Comparison of ENCODE assay signal across 8 cellular contexts in the genomic region with DNA sequence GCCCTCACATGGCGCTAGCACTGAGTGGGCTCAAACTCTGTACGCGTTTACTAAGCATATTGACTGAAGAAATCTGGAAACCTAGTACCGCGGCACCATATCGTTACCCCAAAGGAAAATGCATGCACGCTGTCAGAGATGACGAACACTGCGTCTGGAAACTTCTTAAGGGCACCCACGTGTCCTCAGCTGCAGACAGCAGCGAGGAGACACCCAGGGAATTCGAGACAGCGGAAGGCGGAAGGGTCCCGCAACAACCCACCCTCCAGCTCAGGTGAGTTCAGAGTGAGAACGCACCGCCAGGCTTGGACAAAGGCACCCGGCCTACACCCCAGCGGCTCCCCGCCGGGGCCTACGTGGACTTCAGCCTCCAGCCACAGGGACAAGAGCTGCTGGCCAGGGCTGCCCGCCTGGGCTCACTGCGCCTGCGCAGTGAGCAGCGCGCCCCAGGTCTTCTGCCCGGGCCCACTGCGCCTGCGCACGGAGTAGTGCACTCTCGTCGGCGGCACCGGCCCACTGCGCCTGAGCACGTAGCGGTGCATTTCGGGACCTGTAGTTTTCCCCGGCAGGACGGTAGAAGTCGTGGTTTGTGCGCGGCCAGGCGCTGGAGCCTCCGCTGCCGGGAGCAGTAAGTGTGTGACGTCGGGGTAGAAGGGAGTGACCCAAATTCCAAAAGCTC. TPM values are rescaled to one million over a fixed set of nuclear protein-coding genes. Genes with fewer than 3 reads are reported as not detected.
DNase-seq lines count a peak whose midpoint lies in the region; ATAC-seq, FAIRE-seq and TF ChIP-seq lines count a peak whose summit lies in the region.
"Not testable (repeated sequence)": the region's sequence is repeated elsewhere in the genome, so short reads cannot be mapped to it uniquely, and the experiment has no call there.

A gene with protein sequence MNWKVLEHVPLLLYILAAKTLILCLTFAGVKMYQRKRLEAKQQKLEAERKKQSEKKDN (plus strand): TSS at position 568 of the 679 bp plus-strand sequence. CDS start 3,998 bp downstream, outside the sequence.

- H3K36me3 Mint-ChIP-seq in Calu3 (ENCODE audit: insufficient read depth, unreplicated experiment): not testable (repeated sequence)

- H3K4me1 ChIP-seq in HCT116 (ENCODE audit: control insufficient read depth in 1 of 2, insufficient read depth in 2 of 2, low read length in 2 of 2); PC-9 (replicated peaks; ENCODE audit: insufficient read depth); GM12878 (ENCODE audit: control insufficient read depth, insufficient read depth, low read length); keratinocyte (ENCODE audit: control insufficient read depth, extremely low read depth, insufficient read depth, low read length): not testable (repeated sequence)

- POLR2A ChIA-PET in HCT116 (lab: Charles Lee); PC-9 (lab: Charles Lee; ENCODE audit: unreplicated experiment); GM12878 (lab: Charles Lee): not testable (repeated sequence)

- H3K27ac ChIP-seq in HCT116 (ENCODE audit: low read depth, low read length); PC-9; GM12878 (ENCODE audit: control insufficient read depth, insufficient read depth); keratinocyte (ENCODE audit: control insufficient read depth, insufficient read depth, low read length): not testable (repeated sequence)

- no CpG with 5 or more reads among the region's 49 CpGs for WGBS in GM12878 (ENCODE audit: insufficient coverage, insufficient replicate concordance, low lambda C conversion rate, missing lambda C conversion rate)

- H3K9me3 Mint-ChIP-seq in Calu3 (ENCODE audit: low read depth, unreplicated experiment): not testable (repeated sequence)

- H2AFZ ChIP-seq in HCT116 (ENCODE audit: low read depth, low read length, poor library complexity, severe bottlenecking); PC-9; GM12878 (ENCODE audit: control insufficient read depth, low read depth, low read length); keratinocyte (ENCODE audit: control insufficient read depth, low read length): not testable (repeated sequence)

- not testable (repeated sequence) for H3K4me3 ChIP-seq in HCT116 (replicated peaks in 1 of 2; ENCODE audit: low read depth in 1 of 2, low read length in 2 of 2); PC-9; GM12878; keratinocyte (ENCODE audit: control insufficient read depth in 2 of 3, extremely low read depth in 1 of 3, insufficient read depth in 2 of 3, low read depth in 1 of 3, low read length in 3 of 3)

- not testable (repeated sequence) for H3K4me3 Mint-ChIP-seq in Calu3 (ENCODE audit: low read depth, unreplicated experiment)

- dilution Hi-C loops in keratinocyte (cut with MboI; ENCODE audit: extremely low pct_ligation_motif_present, low sequenced_read_pairs): not testable (repeated sequence)

- H3K4me1 Mint-ChIP-seq in Calu3 (ENCODE audit: low read depth, unreplicated experiment): not testable (repeated sequence)

- TF ChIP-seq EP300 in GM12878 (IDR thresholded peaks at IDR 0.05; ENCODE audit: borderline replicate concordance in 1 of 2, control insufficient read depth in 1 of 2, low read depth in 2 of 2, low read length in 2 of 2): not testable (repeated sequence)

- TF ChIP-seq POLR2A in HCT116 (IDR thresholded peaks at IDR 0.05; ENCODE audit: borderline replicate concordance, extremely low read depth, insufficient read depth, insufficient read length); GM12878 (IDR thresholded peaks at IDR 0.05; ENCODE audit: low read depth, low read length): not testable (repeated sequence)

- not testable (repeated sequence) for H4K20me1 ChIP-seq in HCT116 (ENCODE audit: insufficient read depth); PC-9 (ENCODE audit: insufficient read depth); GM12878 (ENCODE audit: control insufficient read depth, insufficient read depth); keratinocyte (ENCODE audit: control insufficient read depth, extremely low read depth, insufficient read depth, low read length)

- H3K27me3 ChIP-seq in HCT116 (ENCODE audit: insufficient read depth, low read length); PC-9 (ENCODE audit: insufficient read depth, low read depth); GM12878 (replicated peaks in 1 of 2; ENCODE audit: control insufficient read depth in 2 of 2, insufficient read depth in 2 of 2, low read length in 1 of 2); keratinocyte (ENCODE audit: control insufficient read depth, extremely low read depth, insufficient read depth, low read length): not testable (repeated sequence)

- not testable (repeated sequence) for H3K9ac ChIP-seq in HCT116 (ENCODE audit: low read length); GM12878 (ENCODE audit: control insufficient read depth, insufficient read depth, low read length); keratinocyte (ENCODE audit: control insufficient read depth, extremely low read depth, insufficient read depth, low read length)

- not testable (repeated sequence) for H3K9me3 ChIP-seq in HCT116 (ENCODE audit: control insufficient read depth in 1 of 2, insufficient read depth in 1 of 2, low read depth in 1 of 2, low read length in 2 of 2); PC-9 (ENCODE audit: insufficient read depth, low read depth); GM12878 (replicated peaks; ENCODE audit: control insufficient read depth, insufficient read depth, low read length); keratinocyte (ENCODE audit: control insufficient read depth, low read depth, low read length)

- intact Hi-C loops in Calu3 (cut with micrococcal nuclease; ENCODE audit: unreplicated experiment); HCT116 (cut with micrococcal nuclease); PC-9 (cut with micrococcal nuclease; ENCODE audit: unreplicated experiment); GM12878 (cut with micrococcal nuclease; ENCODE audit: unreplicated experiment): not testable (repeated sequence)

- TF ChIP-seq CTCF in Calu3 (IDR thresholded peaks at IDR 0.05; ENCODE audit: unreplicated experiment); HCT116 (IDR thresholded peaks at IDR 0.05 in 2 of 3, conservative IDR thresholded peaks at IDR 0.05 in 1 of 3; ENCODE audit: borderline replicate concordance in 1 of 3, insufficient read depth in 1 of 3, low read depth in 2 of 3, low read length in 2 of 3); PC-9 (conservative IDR thresholded peaks at IDR 0.05); GM12878 (IDR thresholded peaks at IDR 0.05 in 2 of 3, conservative IDR thresholded peaks at IDR 0.05 in 1 of 3; ENCODE audit: control insufficient read depth in 2 of 3, extremely low read depth in 1 of 3, insufficient read depth in 1 of 3, low read depth in 3 of 3, low read length in 3 of 3); keratinocyte (optimal IDR thresholded peaks at IDR 0.05 in 1 of 3, IDR thresholded peaks at IDR 0.05 in 1 of 3, conservative IDR thresholded peaks at IDR 0.05 in 1 of 3; ENCODE audit: extremely low read depth in 1 of 3, insufficient read depth in 2 of 3, low read length in 3 of 3): not testable (repeated sequence)

- H3F3A ChIP-seq in PC-9 (ENCODE audit: insufficient read depth, low read depth): not testable (repeated sequence)

- not testable (repeated sequence) for BruUV-seq in Calu3 (replicated peaks; lab: Mats Ljungman, UMichigan)
- BruUV-seq in HCT116 (replicated peaks; lab: Mats Ljungman, UMichigan): TSS peak; percentile 88
- TSS peak; percentile 88 for BruUV-seq in PC-9 (replicated peaks; lab: Mats Ljungman, UMichigan)
- TSS peak; percentile 62 for BruUV-seq in GM12878 (replicated peaks; lab: Mats Ljungman, UMichigan)

- H3K4me2 ChIP-seq in HCT116 (ENCODE audit: low read length); PC-9; GM12878 (ENCODE audit: control insufficient read depth, insufficient read depth); keratinocyte (ENCODE audit: control insufficient read depth, extremely low read depth, insufficient read depth, low read depth, low read length): not testable (repeated sequence)

- H3K27ac Mint-ChIP-seq in Calu3 (ENCODE audit: unreplicated experiment): not testable (repeated sequence)

- FAIRE-seq in GM12878 (lab: Jason Lieb, UNC) (peak; percentile 86), keratinocyte (lab: Jason Lieb, UNC) (peak; percentile 56)

- not testable (repeated sequence) for H3K9me1 ChIP-seq in keratinocyte (ENCODE audit: control insufficient read depth, extremely low read depth, insufficient read depth, low read length)

- not testable (repeated sequence) for H3K36me3 ChIP-seq in HCT116 (ENCODE audit: control insufficient read depth in 1 of 2, insufficient read depth in 2 of 2, low read length in 2 of 2); PC-9 (ENCODE audit: low read depth); GM12878 (ENCODE audit: control insufficient read depth in 2 of 2, insufficient read depth in 2 of 2, low read length in 1 of 2); keratinocyte (ENCODE audit: control insufficient read depth in 2 of 2, extremely low read depth in 1 of 2, insufficient read depth in 2 of 2, low read length in 2 of 2)

- ATAC-seq in GM19372 (IDR thresholded peaks at IDR 0.05; ENCODE audit: low read depth, unreplicated experiment) (peak; percentile 98), HCT116 (peak; percentile 99), HG03108 (IDR thresholded peaks at IDR 0.05; ENCODE audit: unreplicated experiment) (peak; percentile 95), GM12878 (peak; percentile 99)

- H3K9me2 ChIP-seq in HCT116 (ENCODE audit: insufficient read depth); PC-9 (ENCODE audit: insufficient read depth): not testable (repeated sequence)

- not testable (repeated sequence) for DNase-seq in Calu3; HCT116 (ENCODE audit: low read depth, low spot score); PC-9; GM12878 (ENCODE audit: low read depth, low spot score); keratinocyte (ENCODE audit: low read depth, low spot score); pulmonary artery endothelial cell (ENCODE audit: low read depth, low spot score)

- SMC1A ChIA-PET in GM12878 (lab: Charles Lee; ENCODE audit: uncharacterized antibody, unreplicated experiment): not testable (repeated sequence)

- in situ Hi-C loops in GM12878 (cut with MboI): not testable (repeated sequence)

- TF ChIP-seq RAD21 in HCT116 (IDR thresholded peaks at IDR 0.05; ENCODE audit: low read depth); GM12878 (IDR thresholded peaks at IDR 0.05; ENCODE audit: insufficient read depth, low read depth, low read length): not testable (repeated sequence)

- H3K79me2 ChIP-seq in HCT116 (ENCODE audit: insufficient read depth, low read length); PC-9 (ENCODE audit: low read depth); GM12878 (ENCODE audit: control insufficient read depth, insufficient read depth, low read length); keratinocyte (ENCODE audit: control insufficient read depth, insufficient read depth, low read length): not testable (repeated sequence)

- RAD21 ChIA-PET in HCT116 (lab: Charles Lee; ENCODE audit: low non-redundant PET in 1 of 2, low total read pairs in 2 of 2, uncharacterized antibody in 2 of 2, unreplicated experiment in 2 of 2); GM12878 (lab: Charles Lee; ENCODE audit: unreplicated experiment): not testable (repeated sequence)

- CTCF ChIA-PET in Calu3 (lab: Charles Lee); HCT116 (lab: Charles Lee); PC-9 (lab: Charles Lee); GM12878 (lab: Yijun Ruan, JAX): not testable (repeated sequence)

- peaks cover 10% of the 10 kb centered on the region for H3K27me3 Mint-ChIP-seq in Calu3 (ENCODE audit: unreplicated experiment)

RNA-seq across cellular contexts. Expression of the gene that starts here (rescaled TPM):
- total RNA-seq in Calu3 (2022) (1.5 and 12.9 TPM in 2 replicates), HCT116 (2021; ENCODE audit: unreplicated experiment) (18.9 TPM), PC-9 (2021) (3.1 and 18.1 TPM in 2 replicates), GM12878 (2014; rRNA removed) (19.3 and 21.8 TPM in 2 replicates), GM12878 (2014; rRNA removed; fragmentation: Illumina TruSeq; extraction: Trizol) (4.8 and 8.2 TPM in 2 replicates), GM12878 (2021) (10.2 and 11.7 TPM in 2 replicates), pulmonary artery endothelial cell (7.6 and 21.9 TPM in 2 replicates)
- polyA plus RNA-seq in HCT116 (2012): 1.9 and 3.0 TPM in 2 replicates
- 11.8 and 23.6 TPM in 2 replicates for total RNA-seq in GM12878 (2013; cell fraction: nucleolus; rRNA removed)
- 0.39 TPM for polyA plus RNA-seq in GM12878 (2011; ENCODE audit: low read depth)
- polyA plus RNA-seq in GM12878 (2011; rRNA removed) (4.2 and 5.4 TPM in 2 replicates), GM12878 (2014; fragmentation: Illumina TruSeq; extraction: Trizol) (22.3 and 26.3 TPM in 2 replicates), GM12878 (2014; fragmentation: Nextera tagmentation; extraction: Ambion mirVana) (10 to 100 TPM; 35.7 to 43.1 TPM), GM12878 (2014; rRNA removed) (23.3 and 26.4 TPM in 2 replicates), GM12878 (2016; fragmentation: Nextera tagmentation; extraction: Ambion mirVana) (1 to 10 TPM; 6.0 to 6.9 TPM), keratinocyte (2.7 to 13.1 TPM (median 7.0 TPM) in 3 replicates)
- polyA plus RNA-seq in GM12878 (2011; cell fraction: cytosol; rRNA removed): 2.8 and 3.7 TPM in 2 replicates
- 3.5 and 3.9 TPM in 2 replicates for polyA plus RNA-seq in GM12878 (2011; cell fraction: nucleus; rRNA removed)
- polyA plus RNA-seq in GM12878 (2012): 3.5 and 4.5 TPM in 2 replicates
- 2.6 and 2.8 TPM in 2 replicates for polyA minus RNA-seq in GM12878 (2011; rRNA and poly(A)+ RNA removed)
- 0.67 TPM in 1 of 2 replicates, not detected in the other for polyA minus RNA-seq in GM12878 (2011; cell fraction: cytosol; rRNA and poly(A)+ RNA removed)
- polyA minus RNA-seq in GM12878 (2011; cell fraction: nucleus; rRNA and poly(A)+ RNA removed): 2.1 and 3.5 TPM in 2 replicates
- polyA plus RNA-seq in keratinocyte (2011; ENCODE audit: low read depth): 0.64 TPM
- polyA plus RNA-seq in keratinocyte (2011; cell fraction: cytosol; rRNA removed): 2.7 and 6.9 TPM in 2 replicates
- 5.4 and 9.1 TPM in 2 replicates for polyA plus RNA-seq in keratinocyte (2011; cell fraction: nucleus; rRNA removed)
- 1.4 and 5.7 TPM in 2 replicates for polyA plus RNA-seq in keratinocyte (2012; ENCODE audit: low replicate concordance)
- polyA minus RNA-seq in keratinocyte: 0.66 to 4.8 TPM (median 3.0 TPM) in 3 replicates
- 3.3 TPM for polyA minus RNA-seq in keratinocyte (2011; cell fraction: cytosol; rRNA and poly(A)+ RNA removed)
- 0.95 and 1.9 TPM in 2 replicates for polyA minus RNA-seq in keratinocyte (2011; cell fraction: nucleus; rRNA and poly(A)+ RNA removed)
